8 cellular contexts compared by ENCODE assay signal in the genomic region with DNA sequence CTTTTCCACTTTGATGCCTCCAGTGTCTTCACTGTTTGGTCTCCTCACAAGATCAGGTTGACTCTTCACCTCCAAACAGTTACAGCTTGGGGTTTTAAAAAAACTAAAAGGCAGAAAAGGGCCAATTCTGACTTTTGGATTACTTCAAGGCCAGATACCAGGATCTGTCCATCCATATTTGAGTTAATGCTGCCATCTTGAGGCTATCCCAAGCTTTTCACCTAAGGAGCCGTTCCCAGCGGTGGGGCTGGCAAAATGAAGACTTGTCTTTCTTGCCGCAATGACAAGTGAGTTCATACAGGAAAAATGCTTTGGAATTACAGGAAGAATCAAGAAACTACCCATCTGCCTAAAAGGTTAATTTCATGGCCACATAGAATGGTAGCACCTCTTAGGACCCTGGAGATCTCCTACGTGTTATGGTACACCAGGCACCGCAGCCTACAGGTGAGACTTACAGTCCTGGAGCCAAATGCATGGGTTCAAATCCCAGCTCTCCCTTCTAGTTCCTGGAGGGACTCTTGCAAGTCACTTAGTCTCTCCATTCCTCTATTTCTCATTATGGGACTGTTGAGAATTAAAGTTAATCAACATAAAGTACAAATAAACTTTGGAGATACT. TPM values are rescaled to one million over a fixed set of nuclear protein-coding genes. Genes with fewer than 3 reads are reported as not detected.
DNase-seq lines count a peak whose midpoint lies in the region; ATAC-seq, FAIRE-seq and TF ChIP-seq lines count a peak whose summit lies in the region.

No MANE protein-coding gene starts in this region.

- intact Hi-C loops in Caco-2 (cut with micrococcal nuclease; ENCODE audit: unreplicated experiment) = loop anchor here (1.0 to 10.0 kb wide), 6 partner anchors 228 to 762 kb away; a partner anchor contains a TSS
- intact Hi-C loops in pancreas (cut with DNase I) = no loop called here

- no peaks in the 10 kb centered on the region for H3K9me3 ChIP-seq in Caco-2
- no peaks in the 10 kb centered on the region for H3K9me3 ChIP-seq in pancreas

- DNase-seq in Caco-2 (peak; percentile 49 to 70), GM18507 (ENCODE audit: extremely low spot score, insufficient read length, low read depth) (no peak), SW 1271 (lab: John Stamatoyannopoulos, UW) (peak; percentile 7 to 47), fibroblast of the conjunctiva (ENCODE audit: low read depth) (peak; percentile 49), pancreas (peak in 4 of 6 donors; percentile 22 to 60 (median 33))
- no peak for DNase-seq in T-helper 2 cell treated with Interferon-gamma antibody and Interleukin-4, amounts not matched to agents 5 μg/mL and 100 μg/mL, for 36 hours (ENCODE audit: low spot score)

- ATAC-seq in pancreas = peak; percentile 77 to 95 (median 88)
- ATAC-seq in GM21529 (IDR thresholded peaks at IDR 0.05; ENCODE audit: unreplicated experiment) = no peak

- H3K4me3 Mint-ChIP-seq in Caco-2 (ENCODE audit: unreplicated experiment) = no peak overlapping the region
- no peak overlapping the region for H3K4me3 Mint-ChIP-seq in T-helper 2 cell treated with Interferon-gamma antibody and Interleukin-4, amounts not matched to agents 5 μg/mL and 100 μg/mL, for 36 hours

- TF ChIP-seq EP300 in Ishikawa (IDR thresholded peaks at IDR 0.05; ENCODE audit: borderline replicate concordance) = no peak

- no peaks in the 10 kb centered on the region for H3K9me3 Mint-ChIP-seq in Caco-2 (ENCODE audit: unreplicated experiment)
- no peaks in the 10 kb centered on the region for H3K9me3 Mint-ChIP-seq in T-helper 2 cell treated with Interferon-gamma antibody and Interleukin-4, amounts not matched to agents 5 μg/mL and 100 μg/mL, for 36 hours

- H3K27me3 ChIP-seq in Caco-2 (replicated peaks; ENCODE audit: control insufficient read depth, insufficient read depth, low read length) (no peaks in the 10 kb centered on the region), pancreas (no peaks in the 10 kb centered on the region)

- no peak overlapping the region for H3K27ac ChIP-seq in pancreas

- 23 to 24% methylated on average over 5 of the region's 5 CpGs for WGBS in pancreas, 2 donors

- CTCF ChIA-PET in Caco-2 (lab: Charles Lee) = interaction anchor here (0.7 to 1.0 kb wide), 4 partner anchors 10 to 1760 kb away, joined by 3 to 5 read pairs (median 4); no protein-coding TSS in a partner anchor

- BruUV-seq in Caco-2 (replicated peaks; lab: Mats Ljungman, UMichigan) = no TSS peak

- FAIRE-seq in GM18507 (lab: Jason Lieb, UNC) (peak; percentile 36), pancreas (lab: Jason Lieb, UNC) (no peak)

- H3K36me3 ChIP-seq in Caco-2 (ENCODE audit: control insufficient read depth, insufficient read depth, low read length) (no peaks in the 10 kb centered on the region), pancreas (no peaks in the 10 kb centered on the region)

- TF ChIP-seq RAD21 in Ishikawa (IDR thresholded peaks at IDR 0.05; ENCODE audit: low read depth) = peak; percentile 76

- H3K4me1 Mint-ChIP-seq in Caco-2 (ENCODE audit: low read depth, unreplicated experiment) = no peaks in the 10 kb centered on the region
- peaks cover 3% of the 10 kb centered on the region for H3K4me1 Mint-ChIP-seq in T-helper 2 cell treated with Interferon-gamma antibody and Interleukin-4, amounts not matched to agents 5 μg/mL and 100 μg/mL, for 36 hours (ENCODE audit: low read depth)

- H3K4me1 ChIP-seq in Caco-2 (no peaks in the 10 kb centered on the region), pancreas (no peaks in the 10 kb centered on the region)

- H3K27ac Mint-ChIP-seq in Caco-2 (ENCODE audit: unreplicated experiment) = no peak overlapping the region
- no peak overlapping the region for H3K27ac Mint-ChIP-seq in T-helper 2 cell treated with Interferon-gamma antibody and Interleukin-4, amounts not matched to agents 5 μg/mL and 100 μg/mL, for 36 hours

- H3K27me3 Mint-ChIP-seq in Caco-2 (ENCODE audit: insufficient read depth, unreplicated experiment) = peaks cover 16% of the 10 kb centered on the region
- H3K27me3 Mint-ChIP-seq in T-helper 2 cell treated with Interferon-gamma antibody and Interleukin-4, amounts not matched to agents 5 μg/mL and 100 μg/mL, for 36 hours (ENCODE audit: low read depth) = no peaks in the 10 kb centered on the region

- no peaks in the 10 kb centered on the region for H3K36me3 Mint-ChIP-seq in Caco-2 (ENCODE audit: insufficient read depth, unreplicated experiment)
- H3K36me3 Mint-ChIP-seq in T-helper 2 cell treated with Interferon-gamma antibody and Interleukin-4, amounts not matched to agents 5 μg/mL and 100 μg/mL, for 36 hours (ENCODE audit: low read depth) = no peaks in the 10 kb centered on the region

- H3K4me3 ChIP-seq in Caco-2 (ENCODE audit: low read depth, low read length) = no peak overlapping the region
- no peak overlapping the region for H3K4me3 ChIP-seq in pancreas

- POLR2A ChIA-PET in Caco-2 (lab: Charles Lee) = no interaction called here

- TF ChIP-seq CTCF in Caco-2 (IDR thresholded peaks at IDR 0.05; ENCODE audit: insufficient read depth in 1 of 2, low read depth in 1 of 2, low read length in 1 of 2, severe bottlenecking in 1 of 2, unreplicated experiment in 1 of 2) (peak; percentile 72 to 73), pancreas (IDR thresholded peaks at IDR 0.05) (peak in 3 of 4 donors; percentile 45 to 57 (median 45))

TF ChIP-seq in Ishikawa, 13 proteins besides CTCF, POLR2A, EP300 and RAD21:
- TF ChIP-seq CREB1 (IDR thresholded peaks at IDR 0.05; ENCODE audit: low read depth) (no peak), ZBTB7A (IDR thresholded peaks at IDR 0.05; ENCODE audit: low read depth) (no peak), TEAD4 (IDR thresholded peaks at IDR 0.05) (no peak), EGR1 (IDR thresholded peaks at IDR 0.05) (no peak), NFIC (IDR thresholded peaks at IDR 0.05) (no peak)
- TF ChIP-seq, protein P1, sequence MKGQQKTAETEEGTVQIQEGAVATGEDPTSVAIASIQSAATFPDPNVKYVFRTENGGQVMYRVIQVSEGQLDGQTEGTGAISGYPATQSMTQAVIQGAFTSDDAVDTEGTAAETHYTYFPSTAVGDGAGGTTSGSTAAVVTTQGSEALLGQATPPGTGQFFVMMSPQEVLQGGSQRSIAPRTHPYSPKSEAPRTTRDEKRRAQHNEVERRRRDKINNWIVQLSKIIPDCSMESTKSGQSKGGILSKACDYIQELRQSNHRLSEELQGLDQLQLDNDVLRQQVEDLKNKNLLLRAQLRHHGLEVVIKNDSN (IDR thresholded peaks at IDR 0.05) = no peak
- TF ChIP-seq, protein P2, sequence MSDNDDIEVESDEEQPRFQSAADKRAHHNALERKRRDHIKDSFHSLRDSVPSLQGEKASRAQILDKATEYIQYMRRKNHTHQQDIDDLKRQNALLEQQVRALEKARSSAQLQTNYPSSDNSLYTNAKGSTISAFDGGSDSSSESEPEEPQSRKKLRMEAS (IDR thresholded peaks at IDR 0.05) = no peak

RNA-seq across cellular contexts. Expression of a gene that starts 6.0 kb away (rescaled TPM):
- total RNA-seq in Caco-2 (2022) = not detected in 2 replicates
- not detected for total RNA-seq in pancreas
- not detected for polyA plus RNA-seq in pancreas

Comparison
In these comparisons a context has a peak if more than half of its experiments do, and no peak if none do; other contexts are left out.
1. DNase-seq: peak in Caco-2 (2 of 2), SW 1271 (2 of 2), fibroblast of the conjunctiva (single experiment) and pancreas (4 of 6); none in GM18507 (single experiment) and T-helper 2 cell treated with Interferon-gamma antibody and Interleukin-4, amounts not matched to agents 5 μg/mL and 100 μg/mL, for 36 hours (single experiment).